In genomic region chr9:116276651-116277121, GRCh38 we compare ENCODE assay signal across 28 cellular contexts.
A peak's percentile ranks its signal among the peaks of the same experiment; 100 is the strongest.
DNase-seq lines count a peak whose midpoint lies in the region; TF ChIP-seq lines count a peak whose summit lies in the region.
"Had no signal": no experiment of that assay in that cellular context is flagged by ENCODE, and none has a peak within 500 bp of the region (broad histone marks: within the 10 kb centered on the region; RNA-seq: fewer than 3 reads in every experiment).

No MANE protein-coding gene starts in this region.

- H3K4me3 ChIP-seq in HUES6 (ENCODE audit: low read depth, low read length): 0 out of 2 replicates have a peak overlapping the region, but pooled peaks have one; percentile 25
- no peak overlapping the region for H3K4me3 ChIP-seq in mesodermal cell (ENCODE audit: extremely low read depth, insufficient read depth, low read length, poor library complexity, severe bottlenecking)
- no peak overlapping the region for H3K4me3 ChIP-seq in smooth muscle cell
- H3K4me3 ChIP-seq: colonic mucosa, esophagus muscularis mucosa, lower lobe of right lung, MG63, testis, vagina had no signal

- H3K27me3 Mint-ChIP-seq in chondrocyte (ENCODE audit: low read depth): no peaks in the 10 kb centered on the region
- peaks cover 10% of the 10 kb centered on the region for H3K27me3 Mint-ChIP-seq in activated CD4-positive, alpha-beta memory T cell treated with anti-CD3 and anti-CD28 coated beads for 36 hours

- H3K36me3 ChIP-seq in HUES6 (ENCODE audit: control insufficient read depth, insufficient read depth, low read length) (no peaks in the 10 kb centered on the region), mesodermal cell (ENCODE audit: control insufficient read depth, insufficient read depth, low read length) (peaks cover 32% of the 10 kb centered on the region), smooth muscle cell (ENCODE audit: low read depth) (peaks cover 5% of the 10 kb centered on the region)
- H3K36me3 ChIP-seq: colonic mucosa, esophagus muscularis mucosa, lower lobe of right lung, MG63, vagina had no signal

- H3K27ac ChIP-seq in HUES6 (ENCODE audit: low read depth, low read length): no peak overlapping the region
- peak overlapping the region; percentile 87 for H3K27ac ChIP-seq in mesodermal cell (ENCODE audit: low read depth, low read length, severe bottlenecking)
- H3K27ac ChIP-seq in smooth muscle cell (ENCODE audit: low read depth): peak overlapping the region; percentile 83
- H3K27ac ChIP-seq: colonic mucosa, esophagus muscularis mucosa, lower lobe of right lung, testis, vagina had no signal

- no peaks in the 10 kb centered on the region for H3K9me3 Mint-ChIP-seq in chondrocyte (ENCODE audit: low read depth)
- H3K9me3 Mint-ChIP-seq in activated CD4-positive, alpha-beta memory T cell treated with anti-CD3 and anti-CD28 coated beads for 36 hours: no peaks in the 10 kb centered on the region
- H3K9me3 Mint-ChIP-seq: activated naive CD8-positive, alpha-beta T cell treated with anti-CD3 and anti-CD28 coated beads, Interleukin-2, amount 50 U/mL, for 24 hours had no signal

- peak overlapping the region; percentile 21 for H3K4me3 Mint-ChIP-seq in chondrocyte (ENCODE audit: unreplicated experiment)
- no peak overlapping the region for H3K4me3 Mint-ChIP-seq in activated CD4-positive, alpha-beta memory T cell treated with anti-CD3 and anti-CD28 coated beads for 36 hours
- H3K4me3 Mint-ChIP-seq: activated naive CD8-positive, alpha-beta T cell treated with anti-CD3 and anti-CD28 coated beads, Interleukin-2, amount 50 U/mL, for 24 hours; brain; CD4-positive, alpha-beta memory T cell; IgD-negative memory B cell had no signal

- H3K4me1 ChIP-seq in HUES6 (ENCODE audit: control insufficient read depth, insufficient read depth, low read length) (peaks cover 80% of the 10 kb centered on the region), mesodermal cell (ENCODE audit: control insufficient read depth, insufficient read depth, low read length, poor library complexity, severe bottlenecking) (peaks cover 87% of the 10 kb centered on the region), smooth muscle cell (ENCODE audit: low read depth) (peaks cover 48% of the 10 kb centered on the region)
- H3K4me1 ChIP-seq: colonic mucosa, esophagus muscularis mucosa, lower lobe of right lung, vagina had no signal

- peak overlapping the region; percentile 94 for H3K27ac Mint-ChIP-seq in chondrocyte (ENCODE audit: unreplicated experiment)
- H3K27ac Mint-ChIP-seq in activated CD4-positive, alpha-beta memory T cell treated with anti-CD3 and anti-CD28 coated beads for 36 hours: no peak overlapping the region
- H3K27ac Mint-ChIP-seq: activated naive CD8-positive, alpha-beta T cell treated with anti-CD3 and anti-CD28 coated beads, Interleukin-2, amount 50 U/mL, for 24 hours; CD4-positive, alpha-beta memory T cell; IgD-negative memory B cell had no signal

- POLR2A ChIA-PET in activated CD4-positive, alpha-beta memory T cell treated with anti-CD3 and anti-CD28 coated beads for 36 hours (lab: Charles Lee): no interaction called here

- H3K27me3 ChIP-seq in HUES6 (ENCODE audit: control insufficient read depth, insufficient read depth, low read length) (peaks cover 82% of the 10 kb centered on the region), smooth muscle cell (ENCODE audit: low read depth) (no peaks in the 10 kb centered on the region)
- H3K27me3 ChIP-seq: colonic mucosa, esophagus muscularis mucosa, MG63, testis, vagina had no signal

- WGBS in mesodermal cell (ENCODE audit: insufficient coverage in 2 of 2), 2 experiments: 44 to 52% methylated on average over 6 to 7 of the region's 10 CpGs
- WGBS in smooth muscle cell (ENCODE audit: low lambda C conversion rate): 28% methylated on average over 10 of the region's 10 CpGs

- peaks cover 3% of the 10 kb centered on the region for H3K79me2 ChIP-seq in smooth muscle cell (ENCODE audit: low read depth)

- no peaks in the 10 kb centered on the region for H3K9me3 ChIP-seq in HUES6 (ENCODE audit: control insufficient read depth, insufficient read depth, low read depth, low read length)
- no peaks in the 10 kb centered on the region for H3K9me3 ChIP-seq in mesodermal cell (ENCODE audit: control insufficient read depth, low read length)
- no peaks in the 10 kb centered on the region for H3K9me3 ChIP-seq in smooth muscle cell (replicated peaks; ENCODE audit: low read depth)
- H3K9me3 ChIP-seq: colonic mucosa, esophagus muscularis mucosa, lower lobe of right lung, MG63, testis, vagina had no signal

- H3K9ac ChIP-seq in HUES6 (ENCODE audit: low read length): no peak overlapping the region
- peak overlapping the region; percentile 53 for H3K9ac ChIP-seq in smooth muscle cell (ENCODE audit: low read depth)

- intact Hi-C loops in activated CD4-positive, alpha-beta memory T cell treated with anti-CD3 and anti-CD28 coated beads for 36 hours (cut with micrococcal nuclease): no loop called here

- peaks cover 34% of the 10 kb centered on the region for H3K36me3 Mint-ChIP-seq in chondrocyte (ENCODE audit: low read depth)
- no peaks in the 10 kb centered on the region for H3K36me3 Mint-ChIP-seq in activated CD4-positive, alpha-beta memory T cell treated with anti-CD3 and anti-CD28 coated beads for 36 hours
- H3K36me3 Mint-ChIP-seq: brain; CD4-positive, alpha-beta memory T cell; IgD-negative memory B cell had no signal

- peaks cover 81% of the 10 kb centered on the region for H3K4me1 Mint-ChIP-seq in chondrocyte (ENCODE audit: low read depth)
- H3K4me1 Mint-ChIP-seq in activated CD4-positive, alpha-beta memory T cell treated with anti-CD3 and anti-CD28 coated beads for 36 hours (ENCODE audit: low read depth): no peaks in the 10 kb centered on the region
- H3K4me1 Mint-ChIP-seq: activated naive CD8-positive, alpha-beta T cell treated with anti-CD3 and anti-CD28 coated beads, Interleukin-2, amount 50 U/mL, for 24 hours; CD4-positive, alpha-beta memory T cell; IgD-negative memory B cell had no signal

- H4K20me1 ChIP-seq in smooth muscle cell (ENCODE audit: low read depth): peaks cover 4% of the 10 kb centered on the region

- H3K4me2 ChIP-seq in smooth muscle cell: peak overlapping the region; percentile 34

- no peak for DNase-seq in chondrocyte (ENCODE audit: low spot score)
- DNase-seq in smooth muscle cell (lab: John Stamatoyannopoulos, UW; ENCODE audit: unreplicated experiment): no peak
- DNase-seq in activated CD4-positive, alpha-beta memory T cell treated with anti-CD3 and anti-CD28 coated beads for 36 hours: no peak
- DNase-seq in Kasumi-1 (lab: John Stamatoyannopoulos, UW): no peak
- no peak for DNase-seq in hippocampal formation (lab: John Stamatoyannopoulos, UW)
- DNase-seq: activated CD4-positive, alpha-beta T cell treated with anti-CD3 and anti-CD28 coated beads for 1 hour; activated gamma-delta T cell treated with Interleukin-2 at 50 U/mL for 16 hours; activated naive CD8-positive, alpha-beta T cell treated with anti-CD3 and anti-CD28 coated beads, Interleukin-2, amount 50 U/mL, for 24 hours; CD4-positive, alpha-beta memory T cell; colonic mucosa; DMS 273 treated with DMSO at 0.1 percent for 48 hours; foreskin melanocyte; lower lobe of right lung; MG63; NCI-H1436; NCI-H524; nucleus accumbens; SIG-M5; stimulated activated CD4-positive, alpha-beta T cell treated with anti-CD3 and anti-CD28 coated beads, Interleukin-12 subunit alpha, Interleukin-12 subunit beta, amount 100 ng/mL, for 4 hours; stimulated activated naive CD4-positive, alpha-beta T cell treated with Interleukin-2 at 50 U/mL for 16 hours; T-helper 1 cell; testis had no signal

- no peak overlapping the region for H2AFZ ChIP-seq in smooth muscle cell (ENCODE audit: low read depth)

- no peak for TF ChIP-seq CTCF in chondrocyte (IDR thresholded peaks at IDR 0.05)
- TF ChIP-seq CTCF in smooth muscle cell (IDR thresholded peaks at IDR 0.05; ENCODE audit: borderline replicate concordance, insufficient read depth, poor library complexity, severe bottlenecking): no peak

- CTCF ChIA-PET in activated CD4-positive, alpha-beta memory T cell treated with anti-CD3 and anti-CD28 coated beads for 36 hours (lab: Charles Lee): no interaction called here

- peaks cover 58% of the 10 kb centered on the region for H3F3A ChIP-seq in smooth muscle cell (ENCODE audit: low read depth)
